In genomic region chr18:32237024-32237423, GRCh38 we compare ENCODE assay signal across 33 cellular contexts. TPM values are rescaled to one million over a fixed set of nuclear protein-coding genes. Genes with fewer than 3 reads are reported as not detected.
"Had no signal": no experiment of that assay in that cellular context is flagged by ENCODE, and none has a peak within 500 bp of the region (broad histone marks: within the 10 kb centered on the region; RNA-seq: fewer than 3 reads in every experiment).

No MANE protein-coding gene starts in this region.

- H3K4me1 ChIP-seq: esophagus squamous epithelium, parathyroid adenoma, psoas muscle, right atrium auricular region, stomach, thyroid gland, upper lobe of left lung, vagina had no signal

- FAIRE-seq: astrocyte had no signal

- H3K36me3 ChIP-seq: brain microvascular endothelial cell, esophagus squamous epithelium, right atrium auricular region, stomach, thyroid gland, upper lobe of left lung, vagina, WERI-Rb-1 had no signal

- H3K27ac Mint-ChIP-seq: activated CD4-positive, alpha-beta memory T cell treated with anti-CD3 and anti-CD28 coated beads, Interleukin-2, amount 10 ng/mL, durations not matched to agents 7 days and 5 days; activated naive CD4-positive, alpha-beta T cell treated with anti-CD3 and anti-CD28 coated beads, Interleukin-2, amount 10 ng/mL, durations not matched to agents 7 days and 5 days; activated naive CD8-positive, alpha-beta T cell treated with anti-CD3 and anti-CD28 coated beads, Interleukin-2, amount 10 ng/mL, durations not matched to agents 7 days and 5 days; activated T-cell treated with anti-CD3 and anti-CD28 coated beads, Interleukin-2, amount 50 U/mL, for 24 hours; naive B cell; stimulated activated naive B cell treated with anti-CD40 and anti-IgM and Interleukin-4, amounts not matched to agents 10 μg/mL and 1 μg/mL and 100 μg/mL, for 72 hours; T-helper 17 cell had no signal

- H3K27ac ChIP-seq: brain microvascular endothelial cell, esophagus squamous epithelium, parathyroid adenoma, psoas muscle, right atrium auricular region, stomach, thyroid gland, upper lobe of left lung, vagina, WERI-Rb-1 had no signal

- H3K4me1 Mint-ChIP-seq: activated CD4-positive, alpha-beta memory T cell treated with anti-CD3 and anti-CD28 coated beads, Interleukin-2, amount 10 ng/mL, durations not matched to agents 7 days and 5 days; activated naive CD4-positive, alpha-beta T cell treated with anti-CD3 and anti-CD28 coated beads, Interleukin-2, amount 10 ng/mL, durations not matched to agents 7 days and 5 days; activated naive CD8-positive, alpha-beta T cell treated with anti-CD3 and anti-CD28 coated beads, Interleukin-2, amount 10 ng/mL, durations not matched to agents 7 days and 5 days; naive B cell; stimulated activated naive B cell treated with anti-CD40 and anti-IgM and Interleukin-4, amounts not matched to agents 10 μg/mL and 1 μg/mL and 100 μg/mL, for 72 hours; T-helper 17 cell had no signal

- H3K79me2 ChIP-seq: parathyroid adenoma had no signal

- H3K36me3 Mint-ChIP-seq: activated naive CD4-positive, alpha-beta T cell treated with anti-CD3 and anti-CD28 coated beads, Interleukin-2, amount 10 ng/mL, durations not matched to agents 7 days and 5 days; activated naive CD8-positive, alpha-beta T cell treated with anti-CD3 and anti-CD28 coated beads, Interleukin-2, amount 10 ng/mL, durations not matched to agents 7 days and 5 days; stimulated activated naive B cell treated with anti-CD40 and anti-IgM and Interleukin-4, amounts not matched to agents 10 μg/mL and 1 μg/mL and 100 μg/mL, for 72 hours had no signal

- H2AFZ ChIP-seq: parathyroid adenoma had no signal

- H3K27me3 ChIP-seq: brain microvascular endothelial cell, esophagus squamous epithelium, right atrium auricular region, stomach, thyroid gland, upper lobe of left lung, vagina had no signal

- ATAC-seq: activated CD4-positive, CD25-positive, alpha-beta regulatory T cell treated with anti-CD3 and anti-CD28 coated beads, Interleukin-2, amount 50 U/mL, for 24 hours; left cardiac atrium; psoas muscle; stimulated activated naive B cell treated with anti-CD40 and anti-IgM and Interleukin-4, amounts not matched to agents 10 μg/mL and 1 μg/mL and 100 μg/mL, for 72 hours; T-helper 17 cell had no signal

- H3K9me3 ChIP-seq: psoas muscle, right atrium auricular region, thyroid gland, upper lobe of left lung, vagina had no signal

- H3K4me3 Mint-ChIP-seq: activated CD4-positive, alpha-beta memory T cell treated with anti-CD3 and anti-CD28 coated beads, Interleukin-2, amount 10 ng/mL, durations not matched to agents 7 days and 5 days; activated naive CD4-positive, alpha-beta T cell treated with anti-CD3 and anti-CD28 coated beads, Interleukin-2, amount 10 ng/mL, durations not matched to agents 7 days and 5 days; activated naive CD8-positive, alpha-beta T cell treated with anti-CD3 and anti-CD28 coated beads, Interleukin-2, amount 10 ng/mL, durations not matched to agents 7 days and 5 days; activated T-cell treated with anti-CD3 and anti-CD28 coated beads, Interleukin-2, amount 50 U/mL, for 24 hours; naive B cell; stimulated activated naive B cell treated with anti-CD40 and anti-IgM and Interleukin-4, amounts not matched to agents 10 μg/mL and 1 μg/mL and 100 μg/mL, for 72 hours; T-helper 17 cell had no signal

- DNase-seq: activated CD4-positive, alpha-beta memory T cell treated with anti-CD3 and anti-CD28 coated beads, Interleukin-2, amount 10 ng/mL, durations not matched to agents 7 days and 5 days; activated CD4-positive, alpha-beta T cell treated with anti-CD3 and anti-CD28 coated beads for 48 hours; activated CD8-positive, alpha-beta memory T cell treated with anti-CD3 and anti-CD28 coated beads, Interleukin-2, amount 50 U/mL, for 48 hours; activated gamma-delta T cell; activated naive CD4-positive, alpha-beta T cell treated with anti-CD3 and anti-CD28 coated beads, Interleukin-2, amount 10 ng/mL, durations not matched to agents 7 days and 5 days; activated naive CD8-positive, alpha-beta T cell treated with anti-CD3 and anti-CD28 coated beads, Interleukin-2, amount 10 ng/mL, durations not matched to agents 7 days and 5 days; activated T-cell treated with anti-CD3 and anti-CD28 coated beads, Interleukin-2, amount 50 U/mL, for 24 hours; amniotic stem cell; brain microvascular endothelial cell; central memory CD4-positive, alpha-beta T cell; esophagus squamous epithelium; foreskin melanocyte; islet precursor cell; left cardiac atrium; mammary epithelial cell; naive B cell; psoas muscle; stimulated activated CD4-positive, alpha-beta T cell treated with anti-CD3 and anti-CD28 coated beads, Interleukin-15, amount 100 ng/mL, for 24 hours; stimulated activated CD4-positive, alpha-beta T cell treated with anti-CD3 and anti-CD28 coated beads, Interleukin-2, amount 100 ng/mL, for 24 hours; stimulated activated naive B cell treated with anti-CD40 and anti-IgM and Interleukin-4, amounts not matched to agents 10 μg/mL and 1 μg/mL and 100 μg/mL, for 72 hours; stomach; T-helper 17 cell; T1000; thyroid gland; upper lobe of left lung; WERI-Rb-1 had no signal

- H3K4me3 ChIP-seq: esophagus squamous epithelium, psoas muscle, right atrium auricular region, stomach, thyroid gland, upper lobe of left lung, vagina had no signal

RNA-seq across cellular contexts. Expression of gene MEP1B, which starts 47.2 kb away (rescaled TPM):
- total RNA-seq: activated naive CD8-positive, alpha-beta T cell treated with anti-CD3 and anti-CD28 coated beads, Interleukin-2, amount 10 ng/mL, durations not matched to agents 7 days and 5 days; astrocyte; esophagus squamous epithelium; glomerular endothelial cell; left cardiac atrium; right atrium auricular region; upper lobe of left lung; vagina had no signal
- polyA plus RNA-seq: mammary epithelial cell, neural cell, stomach had no signal
